8 cellular contexts compared by ENCODE assay signal in genomic region chr4:153634737-153635353, GRCh38. TPM values are rescaled to one million over a fixed set of nuclear protein-coding genes. Genes with fewer than 3 reads are reported as not detected.
DNase-seq lines count a peak whose midpoint lies in the region; ATAC-seq, FAIRE-seq and TF ChIP-seq lines count a peak whose summit lies in the region.

No MANE protein-coding gene starts in this region.

- H3K9ac ChIP-seq in smooth muscle cell (ENCODE audit: low read depth), result no peak overlapping the region

- no peak overlapping the region for H3K4me3 ChIP-seq in A549
- H3K4me3 ChIP-seq in GM12865 (ENCODE audit: low read depth, low read length), result no peak overlapping the region
- no peak overlapping the region for H3K4me3 ChIP-seq in fibroblast of pulmonary artery (replicated peaks; ENCODE audit: low read depth, low read length)
- H3K4me3 ChIP-seq in smooth muscle cell, result no peak overlapping the region

- DNase-seq in A549 (ENCODE audit: low read depth in 1 of 2, low spot score in 1 of 2) (peak; percentile 4 to 12), GM12865 (ENCODE audit: low read depth) (no peak), RPMI7951 (ENCODE audit: low read depth) (peak; percentile 52), fibroblast of pulmonary artery (ENCODE audit: low read depth) (peak; percentile 58), smooth muscle cell (lab: John Stamatoyannopoulos, UW; ENCODE audit: unreplicated experiment) (no peak), NCI-H446 treated with DMSO at 0.1 percent for 48 hours (lab: John Stamatoyannopoulos, UW) (no peak), superior temporal gyrus (ENCODE audit: extremely low spot score) (no peak)

- no peak for TF ChIP-seq POLR2A in A549 (IDR thresholded peaks at IDR 0.05; ENCODE audit: low read length)

- no peak overlapping the region for H2AFZ ChIP-seq in smooth muscle cell (ENCODE audit: low read depth)

- 80% methylated on average over 3 of the region's 3 CpGs for WGBS in A549 (ENCODE audit: missing lambda C conversion rate)
- 88% methylated on average over 3 of the region's 3 CpGs for WGBS in smooth muscle cell (ENCODE audit: low lambda C conversion rate)

- H3K4me2 ChIP-seq in A549, result no peak overlapping the region
- H3K4me2 ChIP-seq in smooth muscle cell, result no peak overlapping the region

- H4K20me1 ChIP-seq in smooth muscle cell (ENCODE audit: low read depth), result no peaks in the 10 kb centered on the region

- H3K9me3 ChIP-seq in A549 (no peaks in the 10 kb centered on the region), smooth muscle cell (replicated peaks; ENCODE audit: low read depth) (no peaks in the 10 kb centered on the region)

- no peaks in the 10 kb centered on the region for H3K79me2 ChIP-seq in smooth muscle cell (ENCODE audit: low read depth)

- TF ChIP-seq RAD21 in A549 (conservative IDR thresholded peaks at IDR 0.05 in 1 of 2, IDR thresholded peaks at IDR 0.05 in 1 of 2), result peak; percentile 22 to 23; a peak in 2 of 5 replicates

- no peak for TF ChIP-seq EP300 in A549 (IDR thresholded peaks at IDR 0.05)

- no peaks in the 10 kb centered on the region for H3K4me1 ChIP-seq in A549
- no peaks in the 10 kb centered on the region for H3K4me1 ChIP-seq in smooth muscle cell (ENCODE audit: low read depth)

- TF ChIP-seq CTCF in A549 (IDR thresholded peaks at IDR 0.05) (peak; percentile 44), GM12865 (IDR thresholded peaks at IDR 0.05; ENCODE audit: insufficient read depth, low read depth, low read length, missing control alignments) (peak; percentile 42), fibroblast of pulmonary artery (IDR thresholded peaks at IDR 0.05; ENCODE audit: low read length, missing control alignments) (peak; percentile 77), smooth muscle cell (IDR thresholded peaks at IDR 0.05; ENCODE audit: borderline replicate concordance, insufficient read depth, poor library complexity, severe bottlenecking) (peak; percentile 55)

- H3K27me3 ChIP-seq in smooth muscle cell (ENCODE audit: low read depth), result no peaks in the 10 kb centered on the region

- CTCF ChIA-PET in A549 (lab: Yijun Ruan, JAX), result interaction anchor here (0.6 to 2.6 kb wide), 8 partner anchors 9 to 734 kb away, joined by 3 to 15 read pairs (median 3); partner anchors contain the start of gene MND1

- H3K36me3 ChIP-seq in smooth muscle cell (ENCODE audit: low read depth), result no peaks in the 10 kb centered on the region

- POLR2A ChIA-PET in A549 (lab: Yijun Ruan, JAX), result no interaction called here

- H3K27ac ChIP-seq in A549 (no peak overlapping the region), smooth muscle cell (ENCODE audit: low read depth) (no peak overlapping the region)

- H3F3A ChIP-seq in smooth muscle cell (ENCODE audit: low read depth), result no peaks in the 10 kb centered on the region

- ATAC-seq in A549, result peak in 1 of 2 experiments; percentile 53; a peak in 2 of 6 replicates
- no peak for ATAC-seq in HG03139 (IDR thresholded peaks at IDR 0.05; ENCODE audit: unreplicated experiment)

- FAIRE-seq in A549 (lab: Jason Lieb, UNC), result no peak

TF ChIP-seq in A549, 52 proteins besides CTCF, POLR2A, EP300 and RAD21:
- TF ChIP-seq ESRRA (IDR thresholded peaks at IDR 0.05; ENCODE audit: borderline replicate concordance, low read length) (no peak), BHLHE40 (IDR thresholded peaks at IDR 0.05; ENCODE audit: low read depth, low read length) (no peak), NFE2L2 (conservative IDR thresholded peaks at IDR 0.05; ENCODE audit: low read length) (no peak), BCL3 (IDR thresholded peaks at IDR 0.05) (no peak), SMC3 (IDR thresholded peaks at IDR 0.05) (peak; percentile 28; the same call in 2 of the 3 replicates), HOXB13 (CRISPR knock-in tag; IDR thresholded peaks at IDR 0.05; ENCODE audit: low read depth) (no peak), NR3C1 (IDR thresholded peaks at IDR 0.05) (no peak), CBX8 (IDR thresholded peaks at IDR 0.05) (no peak)

RNA-seq across cellular contexts. Expression of gene TLR2, which starts 49.2 kb away (rescaled TPM):
- polyA plus RNA-seq in A549 (2011; rRNA removed) (0.13 and 0.14 TPM in 2 replicates), A549 (2017; fragmentation: RNase III; extraction: RNeasy Plus Mini Kit Qiagen cat#74134 plus additional on column Dnase treatment) (not detected in 3 replicates), smooth muscle cell (not detected in 2 replicates)
- polyA plus RNA-seq in A549 (2012; cell fraction: cytosol; rRNA removed), result not detected in 2 replicates
- polyA plus RNA-seq in A549 (2012; cell fraction: nucleus; rRNA removed), result 0.02 and 0.07 TPM in 2 replicates
- not detected in 2 replicates for polyA minus RNA-seq in A549 (2011; rRNA and poly(A)+ RNA removed)
- total RNA-seq in RPMI7951 (2014; rRNA removed; shearing (Covaris generic)), result 8.8 and 11.3 TPM in 2 replicates
- 0.31 TPM in 1 of 2 replicates, not detected in the other for total RNA-seq in smooth muscle cell

Comparison
In these comparisons a context has a peak if more than half of its experiments do, and no peak if none do; other contexts are left out.
1. DNase-seq: peak in A549 (2 of 2), RPMI7951 (single experiment) and fibroblast of pulmonary artery (single experiment); none in GM12865 (single experiment), smooth muscle cell (single experiment), NCI-H446 treated with DMSO at 0.1 percent for 48 hours (single experiment) and superior temporal gyrus (single experiment).
2. Peak in every context shown above with its lines, with median percentiles within 50 percentile points of each other: CTCF ChIP-seq.